22 cellular contexts compared by ENCODE assay signal in the genomic region with DNA sequence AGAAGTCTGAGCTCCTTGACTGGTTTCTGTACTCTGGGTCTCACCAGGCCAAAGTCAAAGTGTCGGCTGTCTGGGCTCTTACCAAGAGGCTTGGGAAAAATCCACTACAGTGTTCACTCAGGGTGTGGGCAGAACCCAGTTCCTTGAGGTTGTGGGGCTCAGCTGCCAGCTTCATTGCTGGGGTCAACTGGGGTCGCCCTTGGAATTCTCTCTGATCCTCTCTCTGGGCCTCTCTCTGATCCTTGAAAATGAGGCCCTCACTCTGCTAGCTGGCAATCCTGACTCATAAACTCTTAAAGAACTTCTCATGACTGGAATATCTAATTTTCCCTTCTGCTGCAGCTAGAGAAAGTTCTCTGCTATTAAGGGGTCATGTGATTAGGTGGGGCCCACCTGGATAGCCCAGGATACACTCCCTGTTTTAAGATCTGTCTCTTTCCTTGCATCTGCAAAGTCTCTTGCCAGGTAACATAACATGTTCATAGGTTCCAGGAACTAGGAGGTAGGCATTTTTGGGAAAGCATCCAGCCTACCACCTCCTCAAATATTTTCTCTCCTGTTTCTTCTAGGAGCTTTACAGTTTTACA.
A peak's percentile ranks its signal among the peaks of the same experiment; 100 is the strongest.
DNase-seq lines count a peak whose midpoint lies in the region; ATAC-seq and TF ChIP-seq lines count a peak whose summit lies in the region.
"Had no signal": no experiment of that assay in that cellular context is flagged by ENCODE, and none has a peak within 500 bp of the region (broad histone marks: within the 10 kb centered on the region; RNA-seq: fewer than 3 reads in every experiment).

No MANE protein-coding gene starts in this region.

- no peak overlapping the region for H2BK20ac ChIP-seq in H9 (ENCODE audit: low read depth, low read length, poor library complexity, severe bottlenecking)

- ATAC-seq in CD4-positive, alpha-beta T cell (ENCODE audit: poor library complexity): no peak
- ATAC-seq: activated T-helper 17 cell treated with anti-CD3 and anti-CD28 coated beads, Interleukin-2, amount 50 U/mL, for 72 hours; left ventricle myocardium superior; stimulated activated naive CD8-positive, alpha-beta T cell treated with anti-CD3 and anti-CD28 coated beads, Interleukin-15, amount 100 ng/mL, for 72 hours had no signal

- H3K4me1 ChIP-seq in GM23248 (ENCODE audit: insufficient read depth): no peaks in the 10 kb centered on the region
- peaks cover 10% of the 10 kb centered on the region for H3K4me1 ChIP-seq in adipocyte (ENCODE audit: control insufficient read depth, insufficient read depth, low read length)
- H3K4me1 ChIP-seq in hepatocyte (ENCODE audit: insufficient read depth): no peaks in the 10 kb centered on the region
- peaks cover 8% of the 10 kb centered on the region for H3K4me1 ChIP-seq in parathyroid adenoma
- H3K4me1 ChIP-seq in H9 (ENCODE audit: insufficient read depth, low read length): no peaks in the 10 kb centered on the region
- H3K4me1 ChIP-seq: colonic mucosa had no signal

- H3K36me3 Mint-ChIP-seq in CD4-positive, alpha-beta T cell (ENCODE audit: low read depth): no peaks in the 10 kb centered on the region
- H3K36me3 Mint-ChIP-seq in H9 (ENCODE audit: insufficient read depth in 1 of 3, low read depth in 3 of 3): peaks cover 7 to 17% (median 7%) of the 10 kb centered on the region in 3 experiments; a peak in 6 of 7 replicates

- H3K27me3 ChIP-seq in GM23248 (replicated peaks; ENCODE audit: insufficient read depth): no peaks in the 10 kb centered on the region
- H3K27me3 ChIP-seq in adipocyte (replicated peaks; ENCODE audit: control insufficient read depth, insufficient read depth, low read length): no peaks in the 10 kb centered on the region
- no peaks in the 10 kb centered on the region for H3K27me3 ChIP-seq in hepatocyte
- no peaks in the 10 kb centered on the region for H3K27me3 ChIP-seq in parathyroid adenoma (ENCODE audit: control insufficient read depth, insufficient read depth, low read length)
- no peaks in the 10 kb centered on the region for H3K27me3 ChIP-seq in CD4-positive, alpha-beta T cell (ENCODE audit: control insufficient read depth, insufficient read depth, low read length)
- H3K27me3 ChIP-seq in H9 (ENCODE audit: insufficient read depth, low read length): no peaks in the 10 kb centered on the region
- H3K27me3 ChIP-seq: brain microvascular endothelial cell, colonic mucosa had no signal

- H3K4me3 ChIP-seq in GM23248: no peak overlapping the region
- H3K4me3 ChIP-seq in adipocyte (ENCODE audit: low read length): no peak overlapping the region
- no peak overlapping the region for H3K4me3 ChIP-seq in hepatocyte
- no peak overlapping the region for H3K4me3 ChIP-seq in parathyroid adenoma (ENCODE audit: low read depth, low read length)
- H3K4me3 ChIP-seq: colonic mucosa had no signal

- no peak overlapping the region for H3K23ac ChIP-seq in H9 (ENCODE audit: insufficient read length, low read depth, low read length)

- no peak overlapping the region for H3K4me3 Mint-ChIP-seq in CD4-positive, alpha-beta T cell
- H3K4me3 Mint-ChIP-seq in H9: no peak overlapping the region
- H3K4me3 Mint-ChIP-seq: activated naive CD8-positive, alpha-beta T cell treated with anti-CD3 and anti-CD28 coated beads for 36 hours; activated T-helper 17 cell treated with anti-CD3 and anti-CD28 coated beads, Interleukin-2, amount 50 U/mL, for 72 hours; stimulated activated naive CD8-positive, alpha-beta T cell treated with anti-CD3 and anti-CD28 coated beads, Interleukin-15, amount 100 ng/mL, for 72 hours had no signal

- WGBS in GM23248 (ENCODE audit: low coverage in 1 of 2, low lambda C conversion rate in 2 of 2, missing lambda C conversion rate in 2 of 2), 2 experiments: 21 to 46% methylated on average over 2 of the region's 2 CpGs
- WGBS in hepatocyte (ENCODE audit: low lambda C conversion rate, missing lambda C conversion rate): 45% methylated on average over 2 of the region's 2 CpGs
- no CpG with 5 or more reads among the region's 2 CpGs for WGBS in H9 (ENCODE audit: extremely low coverage, insufficient read length, low lambda C conversion rate)

- POLR2A ChIA-PET in CD4-positive, alpha-beta T cell (lab: Charles Lee): interaction anchor here (0.5 kb wide), 1 partner anchor 335 kb away, joined by 3 read pairs; no protein-coding TSS in a partner anchor

- no peak overlapping the region for H2AFZ ChIP-seq in GM23248
- no peak overlapping the region for H2AFZ ChIP-seq in hepatocyte
- peak overlapping the region; percentile 47 for H2AFZ ChIP-seq in parathyroid adenoma
- H2AFZ ChIP-seq in H9 (ENCODE audit: low read length): no peak overlapping the region

- no peaks in the 10 kb centered on the region for H3K79me1 ChIP-seq in H9 (ENCODE audit: insufficient read depth, low read depth, low read length, poor library complexity, severe bottlenecking)

- DNase-seq in GM23248 (peak; percentile 33), adipocyte (ENCODE audit: low read depth) (peak; percentile 58), hepatocyte (ENCODE audit: low spot score) (peak; percentile 49), H9 (no peak), NCI-H2171 (lab: John Stamatoyannopoulos, UW) (no peak)
- DNase-seq in CD4-positive, alpha-beta T cell: no peak
- DNase-seq in stimulated activated naive CD4-positive, alpha-beta T cell (lab: John Stamatoyannopoulos, UW): no peak
- DNase-seq: activated CD4-positive, alpha-beta T cell treated with anti-CD3 and anti-CD28 coated beads, Interleukin-2, amount 50 U/mL, for 1 hour; activated naive CD8-positive, alpha-beta T cell treated with anti-CD3 and anti-CD28 coated beads for 36 hours; brain microvascular endothelial cell; C1 segment of cervical spinal cord; colonic mucosa; left ventricle myocardium superior; midbrain; NCI-H1436; NCI-H524 treated with DMSO at 0.1 percent for 48 hours; stimulated activated naive CD8-positive, alpha-beta T cell treated with anti-CD3 and anti-CD28 coated beads, Interleukin-15, amount 100 ng/mL, for 72 hours; T-helper 9 cell; trophoblast cell had no signal

- no peak overlapping the region for H3K9ac ChIP-seq in GM23248
- H3K9ac ChIP-seq in adipocyte (ENCODE audit: low read length): no peak overlapping the region
- no peak overlapping the region for H3K9ac ChIP-seq in parathyroid adenoma
- no peak overlapping the region for H3K9ac ChIP-seq in H9 (ENCODE audit: extremely low read depth, insufficient read length, low read length)

- no peaks in the 10 kb centered on the region for H3K79me2 ChIP-seq in GM23248 (ENCODE audit: insufficient read depth)
- H3K79me2 ChIP-seq in hepatocyte: no peaks in the 10 kb centered on the region
- H3K79me2 ChIP-seq in parathyroid adenoma: no peaks in the 10 kb centered on the region
- no peaks in the 10 kb centered on the region for H3K79me2 ChIP-seq in H9 (ENCODE audit: insufficient read depth, low read length)

- H3K9me3 Mint-ChIP-seq in CD4-positive, alpha-beta T cell: peaks cover 3% of the 10 kb centered on the region
- peaks cover 5 to 11% of the 10 kb centered on the region in 2 experiments; a peak in 4 of 5 replicates for H3K9me3 Mint-ChIP-seq in H9
- H3K9me3 Mint-ChIP-seq: activated T-helper 17 cell treated with anti-CD3 and anti-CD28 coated beads, Interleukin-2, amount 50 U/mL, for 72 hours had no signal

- H3K27ac Mint-ChIP-seq in CD4-positive, alpha-beta T cell: no peak overlapping the region
- H3K27ac Mint-ChIP-seq in H9: peak overlapping the region in 1 of 3 experiments; percentile 15; a peak in 1 of 7 replicates
- H3K27ac Mint-ChIP-seq: activated naive CD8-positive, alpha-beta T cell treated with anti-CD3 and anti-CD28 coated beads for 36 hours; activated T-helper 17 cell treated with anti-CD3 and anti-CD28 coated beads, Interleukin-2, amount 50 U/mL, for 72 hours had no signal

- no peaks in the 10 kb centered on the region for H3K23me2 ChIP-seq in H9 (ENCODE audit: insufficient read length, low read depth, low read length, poor library complexity, severe bottlenecking)

- no peak for TF ChIP-seq CTCF in hepatocyte (IDR thresholded peaks at IDR 0.05; ENCODE audit: poor library complexity)
- no peak for TF ChIP-seq CTCF in parathyroid adenoma (IDR thresholded peaks at IDR 0.05)
- no peak for TF ChIP-seq CTCF in CD4-positive, alpha-beta T cell (IDR thresholded peaks at IDR 0.05)
- TF ChIP-seq CTCF in H9 (conservative IDR thresholded peaks at IDR 0.05): no peak

- H3K56ac ChIP-seq in H9 (ENCODE audit: insufficient read length, low read depth, low read length): no peak overlapping the region

- H3K14ac ChIP-seq in H9 (ENCODE audit: insufficient read depth, low read length): no peak overlapping the region

- H3K9me3 ChIP-seq in GM23248 (ENCODE audit: low read depth) (no peaks in the 10 kb centered on the region), adipocyte (ENCODE audit: control insufficient read depth, low read length) (peaks cover 7% of the 10 kb centered on the region), hepatocyte (ENCODE audit: low read depth) (no peaks in the 10 kb centered on the region), parathyroid adenoma (ENCODE audit: control insufficient read depth, low read length) (no peaks in the 10 kb centered on the region), H9 (ENCODE audit: control insufficient read depth, low read depth, low read length) (no peaks in the 10 kb centered on the region)
- no peaks in the 10 kb centered on the region for H3K9me3 ChIP-seq in CD4-positive, alpha-beta T cell (ENCODE audit: control insufficient read depth, low read length)
- H3K9me3 ChIP-seq: colonic mucosa had no signal

- H2BK12ac ChIP-seq in H9 (ENCODE audit: insufficient read length, low read depth, low read length): no peak overlapping the region

- no peak overlapping the region for H4K5ac ChIP-seq in H9 (ENCODE audit: insufficient read length, low read depth, low read length)

- H4K20me1 ChIP-seq in GM23248 (ENCODE audit: insufficient read depth): no peaks in the 10 kb centered on the region
- no peaks in the 10 kb centered on the region for H4K20me1 ChIP-seq in hepatocyte (ENCODE audit: insufficient read depth, poor library complexity, severe bottlenecking)
- no peaks in the 10 kb centered on the region for H4K20me1 ChIP-seq in H9 (ENCODE audit: control insufficient read depth, insufficient read depth, insufficient read length)

- H3K27ac ChIP-seq in GM23248 (no peak overlapping the region), hepatocyte (peak overlapping the region; percentile 33), parathyroid adenoma (no peak overlapping the region), H9 (ENCODE audit: insufficient read length, low read depth, low read length) (no peak overlapping the region)
- H3K27ac ChIP-seq in CD4-positive, alpha-beta T cell (ENCODE audit: low read depth, low read length): no peak overlapping the region
- H3K27ac ChIP-seq: brain microvascular endothelial cell, colonic mucosa, RWPE1 had no signal

- H3T11ph ChIP-seq in H9 (ENCODE audit: low read length): no peak overlapping the region

- H2AK5ac ChIP-seq in H9 (ENCODE audit: insufficient read length, low read length): no peak overlapping the region

- CTCF ChIA-PET in CD4-positive, alpha-beta T cell (lab: Charles Lee): interaction anchor here (0.7 kb wide), 1 partner anchor 1545 kb away, joined by 3 read pairs; no protein-coding TSS in a partner anchor

- intact Hi-C loops in CD4-positive, alpha-beta T cell (cut with DNase I, micrococcal nuclease): no loop called here

- no peaks in the 10 kb centered on the region for H3K4me1 Mint-ChIP-seq in CD4-positive, alpha-beta T cell (ENCODE audit: low read depth)
- H3K4me1 Mint-ChIP-seq in H9: no peaks in the 10 kb centered on the region

- H2BK5ac ChIP-seq in H9 (ENCODE audit: insufficient read length, low read length): no peak overlapping the region

- H4K91ac ChIP-seq in H9 (ENCODE audit: insufficient read length, low read depth, low read length): no peak overlapping the region

- H3K4me2 ChIP-seq in GM23248 (ENCODE audit: unreplicated experiment) (no peak overlapping the region), hepatocyte (no peak overlapping the region), parathyroid adenoma (ENCODE audit: low read length) (no peak overlapping the region), H9 (ENCODE audit: insufficient read depth, insufficient read length, low read length) (no peak overlapping the region)

- no peak overlapping the region for H3K4ac ChIP-seq in H9 (ENCODE audit: low read depth, low read length)

- H3K36me3 ChIP-seq in GM23248 (ENCODE audit: low read depth) (no peaks in the 10 kb centered on the region), adipocyte (ENCODE audit: control insufficient read depth, insufficient read depth, low read length, severe bottlenecking) (no peaks in the 10 kb centered on the region), hepatocyte (replicated peaks; ENCODE audit: insufficient read depth, low read depth) (no peaks in the 10 kb centered on the region), parathyroid adenoma (ENCODE audit: control insufficient read depth, insufficient read depth, low read length) (no peaks in the 10 kb centered on the region)
- H3K36me3 ChIP-seq: brain microvascular endothelial cell, colonic mucosa had no signal

- H2BK15ac ChIP-seq in H9 (ENCODE audit: low read depth, low read length): no peak overlapping the region

- no peaks in the 10 kb centered on the region for H3K27me3 Mint-ChIP-seq in CD4-positive, alpha-beta T cell
- H3K27me3 Mint-ChIP-seq in H9 (ENCODE audit: low read depth): no peaks in the 10 kb centered on the region
- H3K27me3 Mint-ChIP-seq: activated naive CD8-positive, alpha-beta T cell treated with anti-CD3 and anti-CD28 coated beads for 36 hours; activated T-helper 17 cell treated with anti-CD3 and anti-CD28 coated beads, Interleukin-2, amount 50 U/mL, for 72 hours; stimulated activated naive CD8-positive, alpha-beta T cell treated with anti-CD3 and anti-CD28 coated beads, Interleukin-15, amount 100 ng/mL, for 72 hours had no signal

- H3K18ac ChIP-seq in H9 (ENCODE audit: insufficient read length, low read depth, low read length): no peak overlapping the region

- H2BK120ac ChIP-seq in H9 (ENCODE audit: low read depth, low read length, poor library complexity, severe bottlenecking): no peak overlapping the region

- H4K8ac ChIP-seq in H9 (replicated peaks; ENCODE audit: insufficient read length, low read depth, low read length): no peak overlapping the region

- H3F3A ChIP-seq in GM23248 (ENCODE audit: insufficient read depth): no peaks in the 10 kb centered on the region

- no peaks in the 10 kb centered on the region for H3K9me2 ChIP-seq in GM23248 (ENCODE audit: insufficient read depth)
- H3K9me2 ChIP-seq in hepatocyte (replicated peaks; ENCODE audit: insufficient read depth): no peaks in the 10 kb centered on the region

- in situ Hi-C loops in GM23248 (cut with MboI): no loop called here

Comparison
In these comparisons a context has a peak if more than half of its experiments do, and no peak if none do; other contexts are left out.
1. DNase-seq: peak in GM23248 (single experiment), adipocyte (single experiment) and hepatocyte (single experiment); none in CD4-positive, alpha-beta T cell (0 of 10), stimulated activated naive CD4-positive, alpha-beta T cell (0 of 6), H9 (single experiment) and NCI-H2171 (single experiment).